In the genomic region with DNA sequence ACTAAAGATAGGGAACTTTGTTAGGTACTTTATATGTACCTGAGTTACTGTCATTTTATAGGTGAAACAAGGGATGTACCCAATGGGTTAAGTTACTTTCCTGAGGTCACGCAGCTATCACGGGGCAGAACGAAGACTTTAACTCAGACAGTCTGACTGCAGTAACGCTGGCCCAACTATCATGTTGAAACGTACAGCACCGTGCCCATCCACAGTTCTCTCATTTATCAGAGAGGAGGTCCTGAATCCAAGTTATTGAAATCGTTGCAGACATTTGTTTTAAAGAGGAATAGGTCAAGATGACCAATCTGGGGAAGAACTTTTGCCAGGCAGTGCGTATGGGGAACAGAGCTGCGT, we compare ENCODE assay signal across 8 cellular contexts. TPM values are rescaled to one million over a fixed set of nuclear protein-coding genes. Genes with fewer than 3 reads are reported as not detected.
DNase-seq lines count a peak whose midpoint lies in the region; ATAC-seq lines count a peak whose summit lies in the region.

No MANE protein-coding gene starts in this region.

- no peaks in the 10 kb centered on the region for H3K36me3 ChIP-seq in neuron (ENCODE audit: insufficient read depth, low read length)

- no peaks in the 10 kb centered on the region for H3K36me3 Mint-ChIP-seq in activated T-cell treated with anti-CD3 and anti-CD28 coated beads, Interleukin-2, amount 50 U/mL, for 4 hours (ENCODE audit: insufficient read depth)
- peaks cover 8% of the 10 kb centered on the region for H3K36me3 Mint-ChIP-seq in central memory CD8-positive, alpha-beta T cell (ENCODE audit: insufficient read depth)

- H3K9me3 ChIP-seq in neuron (ENCODE audit: low read length), result no peaks in the 10 kb centered on the region

- peaks cover 25% of the 10 kb centered on the region for H3K4me1 ChIP-seq in neuron (ENCODE audit: insufficient read depth, low read length)

- no peak for DNase-seq in activated T-cell treated with anti-CD3 and anti-CD28 coated beads, Interleukin-2, amount 50 U/mL, for 4 hours
- no peak for DNase-seq in activated T-cell treated with anti-CD3 and anti-CD28 coated beads, Interleukin-2, amount 50 U/mL, for 48 hours
- no peak for DNase-seq in central memory CD8-positive, alpha-beta T cell (ENCODE audit: low spot score in 2 of 2)
- no peak for DNase-seq in OCI-M2 (lab: John Stamatoyannopoulos, UW; ENCODE audit: unreplicated experiment)
- no peak for DNase-seq in NCI-H1105 treated with DMSO at 0.1 percent for 48 hours (lab: John Stamatoyannopoulos, UW)
- DNase-seq in cerebellum (ENCODE audit: low spot score), result no peak

- peak overlapping the region; percentile 78 for H3K4me3 Mint-ChIP-seq in activated T-cell treated with anti-CD3 and anti-CD28 coated beads, Interleukin-2, amount 50 U/mL, for 4 hours
- peak overlapping the region; percentile 83 for H3K4me3 Mint-ChIP-seq in central memory CD8-positive, alpha-beta T cell

- no peak for ATAC-seq in activated T-cell treated with anti-CD3 and anti-CD28 coated beads, Interleukin-2, amount 50 U/mL, for 4 hours
- peak; percentile 3 for ATAC-seq in HG03521 (IDR thresholded peaks at IDR 0.05; ENCODE audit: unreplicated experiment)
- ATAC-seq in central memory CD8-positive, alpha-beta T cell (replicated peaks; ENCODE audit: extremely low read depth, poor library complexity, severe bottlenecking), result peak; percentile 30

- H3K27me3 Mint-ChIP-seq in activated T-cell treated with anti-CD3 and anti-CD28 coated beads, Interleukin-2, amount 50 U/mL, for 4 hours (ENCODE audit: low read depth), result no peaks in the 10 kb centered on the region
- H3K27me3 Mint-ChIP-seq in central memory CD8-positive, alpha-beta T cell, result no peaks in the 10 kb centered on the region

- peak overlapping the region; percentile 52 for H3K4me3 ChIP-seq in neuron (ENCODE audit: low read length)

- H2AFZ ChIP-seq in neuron (ENCODE audit: low read depth, low read length), result no peak overlapping the region

- peaks cover 63% of the 10 kb centered on the region for H3K4me1 Mint-ChIP-seq in activated T-cell treated with anti-CD3 and anti-CD28 coated beads, Interleukin-2, amount 50 U/mL, for 4 hours (ENCODE audit: low read depth)
- H3K4me1 Mint-ChIP-seq in central memory CD8-positive, alpha-beta T cell, result peaks cover 83% of the 10 kb centered on the region

- H3K27ac Mint-ChIP-seq in central memory CD8-positive, alpha-beta T cell (ENCODE audit: low read depth), result peak overlapping the region; percentile 92

- H3K27me3 ChIP-seq in neuron (ENCODE audit: insufficient read depth, low read length), result peaks cover 8% of the 10 kb centered on the region

- H3K9me3 Mint-ChIP-seq in activated T-cell treated with anti-CD3 and anti-CD28 coated beads, Interleukin-2, amount 50 U/mL, for 4 hours, result no peaks in the 10 kb centered on the region
- no peaks in the 10 kb centered on the region for H3K9me3 Mint-ChIP-seq in central memory CD8-positive, alpha-beta T cell

RNA-seq across cellular contexts. Expression of a gene that starts 0.6 kb away (rescaled TPM):
- 10 to 100 TPM; 10.1 to 11.0 (median 10.7) TPM for total RNA-seq in activated T-cell treated with anti-CD3 and anti-CD28 coated beads, Interleukin-2, amount 50 U/mL, for 4 hours
- 33.7 TPM for total RNA-seq in cerebellum

Comparison
In these comparisons a context has a peak if more than half of its experiments do, and no peak if none do; other contexts are left out.
1. ATAC-seq: peak in HG03521 (single experiment) and central memory CD8-positive, alpha-beta T cell (single experiment); none in activated T-cell treated with anti-CD3 and anti-CD28 coated beads, Interleukin-2, amount 50 U/mL, for 4 hours (0 of 2).